In genomic region chr5:101174981-101175380, GRCh38 we compare ENCODE assay signal across 24 cellular contexts.
"Had no signal": no experiment of that assay in that cellular context is flagged by ENCODE, and none has a peak within 500 bp of the region (broad histone marks: within the 10 kb centered on the region; RNA-seq: fewer than 3 reads in every experiment).

No MANE protein-coding gene starts in this region.

- H3K36me3 ChIP-seq: neural progenitor cell, ovary, right lobe of liver, sigmoid colon, stomach, thoracic aorta, thyroid gland, tibial nerve, upper lobe of right lung, uterus had no signal

- H3K27ac ChIP-seq: neural progenitor cell, ovary, parathyroid adenoma, psoas muscle, right lobe of liver, sigmoid colon, stomach, thoracic aorta, thyroid gland, tibial nerve, upper lobe of right lung, uterus had no signal

- H3K4me2 ChIP-seq: neural progenitor cell had no signal

- H3K9me3 ChIP-seq: ovary, psoas muscle, right lobe of liver, thoracic aorta, thyroid gland, upper lobe of right lung, uterus had no signal

- H3K4me3 ChIP-seq: neural progenitor cell, ovary, psoas muscle, right lobe of liver, sigmoid colon, stomach, thoracic aorta, thyroid gland, tibial nerve, upper lobe of right lung, uterus had no signal

- H3K9ac ChIP-seq: neural progenitor cell, parathyroid adenoma had no signal

- ATAC-seq: natural killer cell; psoas muscle; right cardiac atrium; right lobe of liver; stimulated activated effector memory CD8-positive, alpha-beta T cell treated with anti-CD3 and anti-CD28 coated beads, Interleukin-12 subunit alpha, Interleukin-12 subunit beta, amount 100 ng/mL, for 72 hours; stimulated activated naive B cell treated with anti-CD40 and anti-IgM and Interleukin-4, amounts not matched to agents 10 μg/mL and 1 μg/mL and 100 μg/mL, for 72 hours; upper lobe of right lung had no signal

- H3K79me2 ChIP-seq: parathyroid adenoma had no signal

- DNase-seq: natural killer cell; occipital lobe; ovary; posterior cingulate gyrus; psoas muscle; right cardiac atrium; right lobe of liver; sigmoid colon; small intestine; stimulated activated CD4-positive, alpha-beta T cell treated with anti-CD3 and anti-CD28 coated beads, Interleukin-15, amount 100 ng/mL, for 24 hours; stimulated activated CD4-positive, alpha-beta T cell treated with anti-CD3 and anti-CD28 coated beads, Interleukin-2, amount 100 ng/mL, for 24 hours; stimulated activated CD4-positive, alpha-beta T cell treated with anti-CD3 and anti-CD28 coated beads, Interleukin-2, amount 100 ng/mL, for 48 hours; stimulated activated CD4-positive, alpha-beta T cell treated with anti-CD3 and anti-CD28 coated beads, Interleukin-4, amount 100 ng/mL, for 24 hours; stimulated activated naive B cell treated with anti-CD40 and anti-IgM and Interleukin-4, amounts not matched to agents 10 μg/mL and 1 μg/mL and 100 μg/mL, for 72 hours; stimulated activated naive CD4-positive, alpha-beta T cell treated with Interleukin-2 at 50 U/mL for 16 hours; stomach; thyroid gland; upper lobe of right lung; uterus had no signal

- H3K4me1 ChIP-seq: neural progenitor cell, parathyroid adenoma, psoas muscle, right lobe of liver, sigmoid colon, stomach, thyroid gland, tibial nerve, upper lobe of right lung, uterus had no signal

- H2AFZ ChIP-seq: neural progenitor cell, parathyroid adenoma had no signal

- H3K27me3 ChIP-seq: neural progenitor cell, ovary, right lobe of liver, sigmoid colon, stomach, thyroid gland, tibial nerve, upper lobe of right lung, uterus had no signal
